Comparison of ENCODE assay signal across 12 cellular contexts in genomic region chr4:133865606-133866327, GRCh38.
DNase-seq lines count a peak whose midpoint lies in the region; ATAC-seq and TF ChIP-seq lines count a peak whose summit lies in the region.
"Had no signal": no experiment of that assay in that cellular context is flagged by ENCODE, and none has a peak within 500 bp of the region (broad histone marks: within the 10 kb centered on the region; RNA-seq: fewer than 3 reads in every experiment).

No MANE protein-coding gene starts in this region.

- H3F3A ChIP-seq in neural progenitor cell (ENCODE audit: low read depth): no peaks in the 10 kb centered on the region

- H3K4me2 ChIP-seq in OCI-LY3 (ENCODE audit: low read length) (no peak overlapping the region), neural progenitor cell (no peak overlapping the region)

- DNase-seq in H4 (ENCODE audit: low spot score): peak; percentile 97
- peak; percentile 89 for DNase-seq in dedifferentiated amniotic fluid mesenchymal stem cell (ENCODE audit: extremely low spot score)
- DNase-seq in neural progenitor cell (ENCODE audit: low spot score): peak; percentile 30
- DNase-seq in stimulated activated naive CD4-positive, alpha-beta T cell (lab: John Stamatoyannopoulos, UW): no peak
- DNase-seq in T-helper 9 cell: no peak
- DNase-seq in effector memory CD4-positive, alpha-beta T cell: no peak
- DNase-seq: activated naive CD4-positive, alpha-beta T cell treated with Interleukin-2 at 50 U/mL for 16 hours; NCI-H1092; spleen; T-helper 1 cell had no signal

- H4K20me1 ChIP-seq in OCI-LY3 (ENCODE audit: insufficient read depth, low read length) (no peaks in the 10 kb centered on the region), neural progenitor cell (ENCODE audit: low read depth) (no peaks in the 10 kb centered on the region)

- H3K4me1 Mint-ChIP-seq in neural progenitor cell: peaks cover 8% of the 10 kb centered on the region

- H3K36me3 ChIP-seq in OCI-LY3 (replicated peaks; ENCODE audit: low read depth, low read length): no peaks in the 10 kb centered on the region
- no peaks in the 10 kb centered on the region for H3K36me3 ChIP-seq in neural progenitor cell
- no peaks in the 10 kb centered on the region for H3K36me3 ChIP-seq in effector memory CD4-positive, alpha-beta T cell (ENCODE audit: control insufficient read depth, insufficient read depth, low read length)
- H3K36me3 ChIP-seq: spleen had no signal

- ATAC-seq in GM19397 (IDR thresholded peaks at IDR 0.05; ENCODE audit: unreplicated experiment): no peak

- H3K79me2 ChIP-seq in OCI-LY3 (ENCODE audit: low read length) (no peaks in the 10 kb centered on the region), neural progenitor cell (ENCODE audit: low read depth) (no peaks in the 10 kb centered on the region)

- TF ChIP-seq CTCF in OCI-LY3 (IDR thresholded peaks at IDR 0.05; ENCODE audit: low read depth, low read length): no peak
- TF ChIP-seq CTCF in neural progenitor cell (IDR thresholded peaks at IDR 0.05): no peak

- H3K27me3 ChIP-seq in OCI-LY3 (ENCODE audit: low read depth, low read length): no peaks in the 10 kb centered on the region
- H3K27me3 ChIP-seq in neural progenitor cell: no peaks in the 10 kb centered on the region
- H3K27me3 ChIP-seq in effector memory CD4-positive, alpha-beta T cell (replicated peaks; ENCODE audit: control insufficient read depth, insufficient read depth, low read length, poor library complexity, severe bottlenecking): no peaks in the 10 kb centered on the region
- H3K27me3 ChIP-seq: spleen had no signal

- peak overlapping the region; percentile 21 for H3K27ac Mint-ChIP-seq in neural progenitor cell

- no peak overlapping the region for H3K4me3 ChIP-seq in OCI-LY3 (ENCODE audit: low read length)
- no peak overlapping the region for H3K4me3 ChIP-seq in neural progenitor cell
- H3K4me3 ChIP-seq in effector memory CD4-positive, alpha-beta T cell (ENCODE audit: insufficient read depth, low read depth, low read length, poor library complexity, severe bottlenecking): no peak overlapping the region
- H3K4me3 ChIP-seq: spleen had no signal

- no peaks in the 10 kb centered on the region for H3K36me3 Mint-ChIP-seq in neural progenitor cell

- H3K9me3 ChIP-seq in OCI-LY3 (ENCODE audit: insufficient read depth, low read length): no peaks in the 10 kb centered on the region
- no peaks in the 10 kb centered on the region for H3K9me3 ChIP-seq in neural progenitor cell (ENCODE audit: low read depth)
- H3K9me3 ChIP-seq in effector memory CD4-positive, alpha-beta T cell (ENCODE audit: control insufficient read depth, low read length): no peaks in the 10 kb centered on the region
- H3K9me3 ChIP-seq: spleen had no signal

- H2AFZ ChIP-seq in OCI-LY3 (ENCODE audit: low read depth, low read length) (0 out of 2 replicates have a peak overlapping the region, but pooled peaks have one; percentile 37), neural progenitor cell (replicated peaks) (no peak overlapping the region)

- no peaks in the 10 kb centered on the region for H3K4me1 ChIP-seq in OCI-LY3 (ENCODE audit: low read length)
- peaks cover 7% of the 10 kb centered on the region for H3K4me1 ChIP-seq in neural progenitor cell
- H3K4me1 ChIP-seq in effector memory CD4-positive, alpha-beta T cell (ENCODE audit: control insufficient read depth, insufficient read depth, low read length, poor library complexity, severe bottlenecking): no peaks in the 10 kb centered on the region
- H3K4me1 ChIP-seq: spleen had no signal

- H3K4me3 Mint-ChIP-seq in neural progenitor cell: no peak overlapping the region

- no peak overlapping the region for H3K9ac ChIP-seq in OCI-LY3 (ENCODE audit: low read length)
- H3K9ac ChIP-seq in neural progenitor cell: no peak overlapping the region

- H3K9me3 Mint-ChIP-seq in neural progenitor cell: no peaks in the 10 kb centered on the region

- H3K27me3 Mint-ChIP-seq in neural progenitor cell (ENCODE audit: insufficient read depth, low read depth): peaks cover 3% of the 10 kb centered on the region

- H3K27ac ChIP-seq in OCI-LY3 (ENCODE audit: low read length) (no peak overlapping the region), neural progenitor cell (no peak overlapping the region)
- H3K27ac ChIP-seq in effector memory CD4-positive, alpha-beta T cell (ENCODE audit: insufficient read depth, low read length, poor library complexity, severe bottlenecking): no peak overlapping the region
- H3K27ac ChIP-seq: spleen had no signal

Comparison
In these comparisons a context has a peak if more than half of its experiments do, and no peak if none do; other contexts are left out.
1. DNase-seq: peak in H4 (single experiment), dedifferentiated amniotic fluid mesenchymal stem cell (single experiment) and neural progenitor cell (single experiment); none in stimulated activated naive CD4-positive, alpha-beta T cell (0 of 6), T-helper 9 cell (single experiment) and effector memory CD4-positive, alpha-beta T cell (0 of 3).